In genomic region chr17:43368740-43369506, GRCh38 we compare ENCODE assay signal across 8 cellular contexts.
DNase-seq lines count a peak whose midpoint lies in the region; TF ChIP-seq lines count a peak whose summit lies in the region.

No MANE protein-coding gene starts in this region.

- H3K36me3 Mint-ChIP-seq in activated T-cell treated with anti-CD3 and anti-CD28 coated beads, Interleukin-2, amount 50 U/mL, for 24 hours (ENCODE audit: low read depth) = peaks cover 2% of the 10 kb centered on the region

- H3K4me1 Mint-ChIP-seq in activated T-cell treated with anti-CD3 and anti-CD28 coated beads, Interleukin-2, amount 50 U/mL, for 24 hours (ENCODE audit: low read depth) = peaks cover 63% of the 10 kb centered on the region

- peak overlapping the region; percentile 77 for H3K4me3 ChIP-seq in OCI-LY3 (ENCODE audit: low read length)

- H3K79me2 ChIP-seq in OCI-LY3 (ENCODE audit: low read length) = no peaks in the 10 kb centered on the region

- H3K4me2 ChIP-seq in OCI-LY3 (ENCODE audit: low read length) = peak overlapping the region; percentile 77

- H3K9me3 ChIP-seq in OCI-LY3 (ENCODE audit: insufficient read depth, low read length) = no peaks in the 10 kb centered on the region

- H2AFZ ChIP-seq in OCI-LY3 (ENCODE audit: low read depth, low read length) = peak overlapping the region; percentile 60; the same call in 1 of the 2 replicates

- no peaks in the 10 kb centered on the region for H3K36me3 ChIP-seq in OCI-LY3 (replicated peaks; ENCODE audit: low read depth, low read length)

- peak overlapping the region; percentile 81 for H3K4me3 Mint-ChIP-seq in activated T-cell treated with anti-CD3 and anti-CD28 coated beads, Interleukin-2, amount 50 U/mL, for 24 hours

- TF ChIP-seq POLR2A in erythroblast (IDR thresholded peaks at IDR 0.05; ENCODE audit: low read length) = peak; percentile 11

- H3K27me3 Mint-ChIP-seq in activated T-cell treated with anti-CD3 and anti-CD28 coated beads, Interleukin-2, amount 50 U/mL, for 24 hours = no peaks in the 10 kb centered on the region

- peaks cover 37% of the 10 kb centered on the region for H3K4me1 ChIP-seq in OCI-LY3 (ENCODE audit: low read length)

- no peaks in the 10 kb centered on the region for H4K20me1 ChIP-seq in OCI-LY3 (ENCODE audit: insufficient read depth, low read length)

- peaks cover 13% of the 10 kb centered on the region for H3K27me3 ChIP-seq in OCI-LY3 (ENCODE audit: low read depth, low read length)

- H3K9ac ChIP-seq in OCI-LY3 (ENCODE audit: low read length) = peak overlapping the region; percentile 71

- DNase-seq in GM03348 (ENCODE audit: low spot score) (peak; percentile 77), HUDEP-2 (lab: John Stamatoyannopoulos, UW; ENCODE audit: unreplicated experiment in 76 of 76) (peak in 69 of 76 experiments; percentile 22 to 83 (median 65)), erythroblast (lab: John Stamatoyannopoulos, UW) (peak; percentile 81 to 90), middle frontal gyrus (ENCODE audit: extremely low spot score, low spot score) (peak; percentile 31), NCI-H1694 treated with DMSO at 0.1 percent for 48 hours (lab: John Stamatoyannopoulos, UW) (no peak)
- peak; percentile 82 for DNase-seq in activated T-cell treated with anti-CD3 and anti-CD28 coated beads, Interleukin-2, amount 50 U/mL, for 24 hours
- DNase-seq in stimulated activated CD8-positive, alpha-beta memory T cell treated with anti-CD3 and anti-CD28 coated beads, Interleukin-7, amount 100 ng/mL, for 48 hours (ENCODE audit: extremely low read depth in 1 of 2, low read depth in 1 of 2) = peak; percentile 20 to 57

- H3K27ac ChIP-seq in OCI-LY3 (ENCODE audit: low read length) = peak overlapping the region; percentile 68

- no peaks in the 10 kb centered on the region for H3K9me3 Mint-ChIP-seq in activated T-cell treated with anti-CD3 and anti-CD28 coated beads, Interleukin-2, amount 50 U/mL, for 24 hours

- H3K27ac Mint-ChIP-seq in activated T-cell treated with anti-CD3 and anti-CD28 coated beads, Interleukin-2, amount 50 U/mL, for 24 hours = peak overlapping the region; percentile 100

- TF ChIP-seq CTCF in OCI-LY3 (IDR thresholded peaks at IDR 0.05; ENCODE audit: low read depth, low read length) = no peak; the same call in 1 of the 2 replicates
